Comparison of ENCODE assay signal across 8 cellular contexts in genomic region chr4:151099976-151100417, GRCh38. TPM values are rescaled to one million over a fixed set of nuclear protein-coding genes. Genes with fewer than 3 reads are reported as not detected.
DNase-seq lines count a peak whose midpoint lies in the region; ATAC-seq and TF ChIP-seq lines count a peak whose summit lies in the region.

No MANE protein-coding gene starts in this region.

- H3K4me1 ChIP-seq in HUES64 (ENCODE audit: insufficient read depth, low read length) = peaks cover 7% of the 10 kb centered on the region; the same call in 1 of the 2 replicates
- H3K4me1 ChIP-seq in body of pancreas = peaks cover 29% of the 10 kb centered on the region

- no peak for TF ChIP-seq CTCF in body of pancreas (IDR thresholded peaks at IDR 0.05)

- H3K4me3 Mint-ChIP-seq in immature natural killer cell = peak overlapping the region; percentile 92 to 100 (median 98)
- H3K4me3 Mint-ChIP-seq in stimulated activated naive B cell treated with anti-CD40 and anti-IgM and Interleukin-4, amounts not matched to agents 10 μg/mL and 1 μg/mL and 100 μg/mL, for 72 hours = peak overlapping the region; percentile 91 to 97

- H3K4me1 Mint-ChIP-seq in immature natural killer cell = peaks cover 41 to 44% of the 10 kb centered on the region in 2 donors
- H3K4me1 Mint-ChIP-seq in stimulated activated naive B cell treated with anti-CD40 and anti-IgM and Interleukin-4, amounts not matched to agents 10 μg/mL and 1 μg/mL and 100 μg/mL, for 72 hours = peaks cover 22 to 59% of the 10 kb centered on the region in 2 donors

- H3K27ac ChIP-seq in HUES64 (ENCODE audit: low read depth, low read length) (peak overlapping the region; percentile 94), body of pancreas (peak overlapping the region; percentile 75 to 96 (median 83))

- TF ChIP-seq POLR2A in body of pancreas (IDR thresholded peaks at IDR 0.05) = no peak

- H3K36me3 Mint-ChIP-seq in immature natural killer cell = peaks cover 3 to 24% (median 21%) of the 10 kb centered on the region in 3 donors
- H3K36me3 Mint-ChIP-seq in stimulated activated naive B cell treated with anti-CD40 and anti-IgM and Interleukin-4, amounts not matched to agents 10 μg/mL and 1 μg/mL and 100 μg/mL, for 72 hours = peaks cover 29 to 36% of the 10 kb centered on the region in 2 donors

- H3K4me3 ChIP-seq in HUES64 (ENCODE audit: low read length) = peak overlapping the region; percentile 82
- peak overlapping the region; percentile 67 to 84 for H3K4me3 ChIP-seq in body of pancreas

- under 1% methylated on average over 12 of the region's 13 CpGs for WGBS in HUES64
- 0% methylated on average over 8 to 13 of the region's 13 CpGs for WGBS in body of pancreas, 2 donors

- H3K27ac Mint-ChIP-seq in immature natural killer cell = peak overlapping the region; percentile 95 to 98 (median 97)
- H3K27ac Mint-ChIP-seq in stimulated activated naive B cell treated with anti-CD40 and anti-IgM and Interleukin-4, amounts not matched to agents 10 μg/mL and 1 μg/mL and 100 μg/mL, for 72 hours = peak overlapping the region; percentile 100

- CTCF ChIA-PET in HEK293T (lab: Yijun Ruan, JAX) = no interaction called here

- H3K9ac ChIP-seq in HUES64 (ENCODE audit: low read depth, low read length) = peak overlapping the region; percentile 100

- H3K36me3 ChIP-seq in HUES64 (ENCODE audit: insufficient read depth, low read length) = peaks cover 52% of the 10 kb centered on the region
- peaks cover 0 to 21% of the 10 kb centered on the region in 2 donors for H3K36me3 ChIP-seq in body of pancreas (replicated peaks in 1 of 2; ENCODE audit: insufficient read depth in 1 of 2, low read depth in 2 of 2)

- H3K9me3 ChIP-seq in HUES64 (ENCODE audit: insufficient read depth, low read depth, low read length) = no peaks in the 10 kb centered on the region
- H3K9me3 ChIP-seq in body of pancreas = no peaks in the 10 kb centered on the region

- no peak for DNase-seq in body of pancreas
- no peak for DNase-seq in immature natural killer cell
- DNase-seq in stimulated activated naive B cell treated with anti-CD40 and anti-IgM and Interleukin-4, amounts not matched to agents 10 μg/mL and 1 μg/mL and 100 μg/mL, for 72 hours = no peak
- no peak for DNase-seq in HEK293T (ENCODE audit: extremely low spot score)
- DNase-seq in D341Med (ENCODE audit: low spot score) = no peak
- DNase-seq in SW 1271 (lab: John Stamatoyannopoulos, UW) = no peak

- peak; percentile 3 for ATAC-seq in GM18873 (IDR thresholded peaks at IDR 0.05; ENCODE audit: low FRiP score, unreplicated experiment)
- peak; percentile 4 for ATAC-seq in body of pancreas
- peak in 1 of 2 donors; percentile 1 for ATAC-seq in stimulated activated naive B cell treated with anti-CD40 and anti-IgM and Interleukin-4, amounts not matched to agents 10 μg/mL and 1 μg/mL and 100 μg/mL, for 72 hours (replicated peaks)

- intact Hi-C loops in body of pancreas (cut with DNase I) = no loop called here

- H3K27me3 ChIP-seq in HUES64 (ENCODE audit: insufficient read depth, low read length) (no peaks in the 10 kb centered on the region), body of pancreas (no peaks in the 10 kb centered on the region)

- no peaks in the 10 kb centered on the region for H3K9me3 Mint-ChIP-seq in immature natural killer cell
- no peaks in the 10 kb centered on the region for H3K9me3 Mint-ChIP-seq in stimulated activated naive B cell treated with anti-CD40 and anti-IgM and Interleukin-4, amounts not matched to agents 10 μg/mL and 1 μg/mL and 100 μg/mL, for 72 hours

- peaks cover 10 to 15% (median 10%) of the 10 kb centered on the region in 3 donors for H3K27me3 Mint-ChIP-seq in immature natural killer cell (ENCODE audit: low read depth in 3 of 3)
- H3K27me3 Mint-ChIP-seq in stimulated activated naive B cell treated with anti-CD40 and anti-IgM and Interleukin-4, amounts not matched to agents 10 μg/mL and 1 μg/mL and 100 μg/mL, for 72 hours = peaks cover 0 to 11% of the 10 kb centered on the region in 2 donors

- POLR2A ChIA-PET in HEK293T (lab: Yijun Ruan, JAX) = interaction anchor here (0.9 to 2.8 kb wide), 7 partner anchors 9 to 248 kb away, joined by 3 to 9 read pairs (median 3); partner anchors contain the start of gene LRBA

TF ChIP-seq in HEK293T, 16 proteins besides CTCF, POLR2A, EP300 and RAD21:
- TF ChIP-seq ZNF384 (IDR thresholded peaks at IDR 0.05) = no peak
- no peak for TF ChIP-seq PKNOX1 (IDR thresholded peaks at IDR 0.05)
- no peak for TF ChIP-seq BHLHE40 (IDR thresholded peaks at IDR 0.05; ENCODE audit: borderline replicate concordance)
- TF ChIP-seq FOXA1 (IDR thresholded peaks at IDR 0.05) = no peak
- TF ChIP-seq TARDBP (IDR thresholded peaks at IDR 0.05) = no peak
- no peak for TF ChIP-seq LEF1 (IDR thresholded peaks at IDR 0.05; ENCODE audit: borderline replicate concordance)
- no peak for TF ChIP-seq NFRKB (IDR thresholded peaks at IDR 0.05)
- no peak for TF ChIP-seq SUZ12 (IDR thresholded peaks at IDR 0.05)
- TF ChIP-seq L3MBTL2 (conservative IDR thresholded peaks at IDR 0.05) = no peak
- TF ChIP-seq CTBP1 (IDR thresholded peaks at IDR 0.05; ENCODE audit: borderline replicate concordance) = no peak
- TF ChIP-seq FOXM1 (IDR thresholded peaks at IDR 0.05; ENCODE audit: borderline replicate concordance) = no peak
- TF ChIP-seq HDGF (IDR thresholded peaks at IDR 0.05; ENCODE audit: borderline replicate concordance) = no peak

RNA-seq across cellular contexts. Expression of gene RPS3A, which starts 0.6 kb away (rescaled TPM):
- polyA plus RNA-seq in HUES64 (2013, experiment 1 of 2) = 2,873 TPM
- polyA plus RNA-seq in HUES64 (2013, experiment 2 of 2) = 3,063 TPM
- 1,000 to 10,000 TPM; 1,585 to 2,586 TPM for total RNA-seq in body of pancreas
- polyA plus RNA-seq in immature natural killer cell = 1,000 to 10,000 TPM; 1,390 to 5,226 (median 1,859) TPM
